In the genomic region with DNA sequence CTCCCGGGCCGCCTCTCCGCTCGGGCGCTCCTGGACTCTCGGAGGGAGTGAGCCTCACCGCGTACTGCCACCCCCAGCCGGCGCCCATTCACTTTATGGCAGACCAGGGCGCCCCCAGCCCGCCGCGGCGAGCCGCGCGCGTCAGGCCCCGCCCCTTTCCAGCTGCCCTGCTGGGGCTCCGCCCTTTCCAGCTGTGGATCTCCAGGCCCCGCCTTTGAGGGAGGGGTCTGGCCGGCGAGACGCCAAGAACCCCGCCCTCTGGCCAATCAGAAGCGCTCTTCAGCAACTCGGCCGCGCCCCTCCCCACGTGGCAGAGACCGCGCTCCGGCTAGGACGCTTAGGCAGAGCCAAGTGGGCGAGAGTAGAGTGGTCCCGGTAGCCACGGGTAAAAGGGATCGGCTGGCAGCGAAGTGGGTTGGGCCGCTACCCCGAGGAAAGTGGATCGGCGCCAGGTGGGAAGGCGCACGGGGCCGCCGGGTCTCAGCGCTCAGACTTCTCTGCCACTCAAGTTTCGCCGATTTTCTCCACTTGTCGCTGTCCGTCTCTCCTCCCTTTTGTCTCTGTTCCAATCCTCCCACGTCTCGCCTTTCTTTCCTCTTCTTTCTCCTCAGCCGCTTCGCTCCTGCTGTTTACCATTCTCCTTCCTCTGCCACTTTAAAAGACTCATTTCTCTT, we compare ENCODE assay signal across 1 cellular context.
TF ChIP-seq lines count a peak whose summit lies in the region.

A gene (minus strand): TSS at position 69 of the 674 bp plus-strand sequence. CDS start 9,432 bp downstream, outside the sequence.

TF ChIP-seq in A549, 52 proteins besides CTCF, POLR2A, EP300 and RAD21 (continued from another document):
- TF ChIP-seq, protein P1, sequence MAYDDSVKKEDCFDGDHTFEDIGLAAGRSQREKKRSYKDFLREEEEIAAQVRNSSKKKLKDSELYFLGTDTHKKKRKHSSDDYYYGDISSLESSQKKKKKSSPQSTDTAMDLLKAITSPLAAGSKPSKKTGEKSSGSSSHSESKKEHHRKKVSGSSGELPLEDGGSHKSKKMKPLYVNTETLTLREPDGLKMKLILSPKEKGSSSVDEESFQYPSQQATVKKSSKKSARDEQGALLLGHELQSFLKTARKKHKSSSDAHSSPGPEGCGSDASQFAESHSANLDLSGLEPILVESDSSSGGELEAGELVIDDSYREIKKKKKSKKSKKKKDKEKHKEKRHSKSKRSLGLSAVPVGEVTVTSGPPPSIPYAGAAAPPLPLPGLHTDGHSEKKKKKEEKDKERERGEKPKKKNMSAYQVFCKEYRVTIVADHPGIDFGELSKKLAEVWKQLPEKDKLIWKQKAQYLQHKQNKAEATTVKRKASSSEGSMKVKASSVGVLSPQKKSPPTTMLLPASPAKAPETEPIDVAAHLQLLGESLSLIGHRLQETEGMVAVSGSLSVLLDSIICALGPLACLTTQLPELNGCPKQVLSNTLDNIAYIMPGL (CRISPR knock-in tag; IDR thresholded peaks at IDR 0.05; ENCODE audit: borderline replicate concordance), result no peak
- no peak for TF ChIP-seq FOSB (CRISPR knock-in tag; IDR thresholded peaks at IDR 0.05)
